Comparison of ENCODE assay signal across 8 cellular contexts in the genomic region with DNA sequence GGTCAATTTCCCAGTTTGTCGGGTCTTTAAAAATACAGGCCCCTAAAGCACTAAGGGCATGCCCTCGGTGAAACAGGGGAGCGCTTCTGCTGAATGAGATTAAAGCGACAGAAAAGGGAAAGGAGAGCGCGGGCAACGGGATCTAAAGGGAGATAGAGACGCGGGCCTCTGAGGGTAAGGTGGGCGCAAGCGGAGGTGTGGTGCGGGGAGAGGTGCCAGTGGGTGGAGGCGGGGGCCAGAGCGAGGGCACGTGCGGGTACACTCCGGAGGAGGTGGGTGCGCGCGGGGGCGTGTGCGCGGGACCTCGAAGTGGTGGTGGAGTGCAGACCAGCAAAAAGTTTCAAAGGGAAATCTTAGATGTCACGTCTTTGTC. TPM values are rescaled to one million over a fixed set of nuclear protein-coding genes. Genes with fewer than 3 reads are reported as not detected.
A peak's percentile ranks its signal among the peaks of the same experiment; 100 is the strongest.
DNase-seq lines count a peak whose midpoint lies in the region; ATAC-seq, FAIRE-seq and TF ChIP-seq lines count a peak whose summit lies in the region.

No MANE protein-coding gene starts in this region.

- intact Hi-C loops in K562 (cut with micrococcal nuclease), result loop anchor here (5.0 kb wide), 1 partner anchor 566 kb away; no protein-coding TSS in a partner anchor

- H2AFZ ChIP-seq in K562 (ENCODE audit: low read depth, low read length) (peak overlapping the region; percentile 100), keratinocyte (ENCODE audit: control insufficient read depth, low read length) (peak overlapping the region; percentile 99)

- no peak for TF ChIP-seq POLR2A in K562 (conservative IDR thresholded peaks at IDR 0.05)

- H3K9me1 ChIP-seq in K562 (ENCODE audit: control insufficient read depth, insufficient read depth, low read length), result no peaks in the 10 kb centered on the region
- H3K9me1 ChIP-seq in keratinocyte (ENCODE audit: control insufficient read depth, extremely low read depth, insufficient read depth, low read length), result peaks cover 3% of the 10 kb centered on the region

- in situ Hi-C loops in K562 (cut with MboI), result no loop called here

- 87% methylated on average over 19 of the region's 25 CpGs for WGBS in K562 (ENCODE audit: insufficient coverage, low coverage, missing lambda C conversion rate)

- no peaks in the 10 kb centered on the region for H3K9me3 ChIP-seq in SK-N-MC (ENCODE audit: low read depth, low read length)
- H3K9me3 ChIP-seq in K562 (replicated peaks; ENCODE audit: control insufficient read depth, insufficient read depth, low read depth, low read length), result no peaks in the 10 kb centered on the region
- no peaks in the 10 kb centered on the region for H3K9me3 ChIP-seq in keratinocyte (ENCODE audit: control insufficient read depth, low read depth, low read length)

- no peak overlapping the region for H3K27ac ChIP-seq in SK-N-MC
- H3K27ac ChIP-seq in K562 (ENCODE audit: extremely low read depth, low read depth, low read length), result peak overlapping the region; percentile 93; the same call in 1 of the 3 replicates
- peak overlapping the region; percentile 96 for H3K27ac ChIP-seq in keratinocyte (ENCODE audit: control insufficient read depth, insufficient read depth, low read length)

- no peak for DNase-seq in SK-N-MC (ENCODE audit: low read depth, low spot score)
- no peak for DNase-seq in K562 (ENCODE audit: extremely low read depth in 1 of 4, low spot score in 3 of 4)
- DNase-seq in keratinocyte (ENCODE audit: low read depth, low spot score), result no peak
- DNase-seq in stimulated activated CD4-positive, alpha-beta T cell treated with anti-CD3 and anti-CD28 coated beads, TNF-alpha, amount 100 ng/mL, for 4 hours (ENCODE audit: low read depth in 3 of 3), result peak in 2 of 3 experiments; percentile 33 to 38
- DNase-seq in HTR-8/SVneo (ENCODE audit: insufficient read length, low spot score), result no peak
- DNase-seq in NCI-H2081 treated with DMSO at 0.1 percent for 48 hours (lab: John Stamatoyannopoulos, UW), result no peak

- H3K4me2 ChIP-seq in K562 (ENCODE audit: insufficient read depth, low read length) (peak overlapping the region; percentile 94), keratinocyte (ENCODE audit: control insufficient read depth, extremely low read depth, insufficient read depth, low read depth, low read length) (peak overlapping the region; percentile 77)

- CTCF ChIA-PET in K562 (lab: Yijun Ruan, JAX; ENCODE audit: low intra/inter-chr PET ratio), result no interaction called here

- TF ChIP-seq CTCF in K562 (IDR thresholded peaks at IDR 0.05 in 2 of 3, conservative IDR thresholded peaks at IDR 0.05 in 1 of 3; ENCODE audit: insufficient read depth in 2 of 3, low read depth in 1 of 3, low read length in 3 of 3), result no peak
- TF ChIP-seq CTCF in keratinocyte (optimal IDR thresholded peaks at IDR 0.05 in 1 of 3, IDR thresholded peaks at IDR 0.05 in 1 of 3, conservative IDR thresholded peaks at IDR 0.05 in 1 of 3; ENCODE audit: extremely low read depth in 1 of 3, insufficient read depth in 2 of 3, low read length in 3 of 3), result no peak

- H3K27me3 ChIP-seq in K562 (ENCODE audit: control insufficient read depth in 2 of 2, insufficient read depth in 2 of 2, low read length in 2 of 2), result no peaks in the 10 kb centered on the region
- H3K27me3 ChIP-seq in keratinocyte (ENCODE audit: control insufficient read depth, extremely low read depth, insufficient read depth, low read length), result no peaks in the 10 kb centered on the region

- dilution Hi-C loops in keratinocyte (cut with MboI; ENCODE audit: extremely low pct_ligation_motif_present, low sequenced_read_pairs), result no loop called here

- no TSS peak for BruUV-seq in K562 (replicated peaks; lab: Mats Ljungman, UMichigan)

- peaks cover 5% of the 10 kb centered on the region; the same call in 1 of the 2 replicates for H3K36me3 ChIP-seq in SK-N-MC (ENCODE audit: insufficient read depth, low read length)
- no peaks in the 10 kb centered on the region for H3K36me3 ChIP-seq in K562 (ENCODE audit: control insufficient read depth, insufficient read depth, low read length)
- no peaks in the 10 kb centered on the region for H3K36me3 ChIP-seq in keratinocyte (ENCODE audit: control insufficient read depth in 2 of 2, extremely low read depth in 1 of 2, insufficient read depth in 2 of 2, low read length in 2 of 2)

- TF ChIP-seq EP300 in K562 (IDR thresholded peaks at IDR 0.05; ENCODE audit: low read length), result no peak

- peak overlapping the region; percentile 82 for H3K4me3 ChIP-seq in SK-N-MC
- peak overlapping the region; percentile 94 for H3K4me3 ChIP-seq in K562
- H3K4me3 ChIP-seq in keratinocyte (ENCODE audit: control insufficient read depth in 2 of 3, extremely low read depth in 1 of 3, insufficient read depth in 2 of 3, low read depth in 1 of 3, low read length in 3 of 3), result peak overlapping the region; percentile 95 to 99 (median 99)

- no peak for TF ChIP-seq RAD21 in K562 (CRISPR knock-in tag; conservative IDR thresholded peaks at IDR 0.05 in 1 of 2, IDR thresholded peaks at IDR 0.05 in 1 of 2)

- H3K4me1 ChIP-seq in K562 (replicated peaks in 1 of 2; ENCODE audit: control insufficient read depth in 2 of 2, insufficient read depth in 2 of 2, low read length in 2 of 2) (peaks cover 5 to 7% of the 10 kb centered on the region in 2 experiments; a peak in 4 of 5 replicates), keratinocyte (ENCODE audit: control insufficient read depth, extremely low read depth, insufficient read depth, low read length) (peaks cover 16% of the 10 kb centered on the region)

- peaks cover 41% of the 10 kb centered on the region for H3K79me2 ChIP-seq in K562 (ENCODE audit: control insufficient read depth, insufficient read depth, low read length)
- peaks cover 37% of the 10 kb centered on the region for H3K79me2 ChIP-seq in keratinocyte (ENCODE audit: control insufficient read depth, insufficient read depth, low read length)

- H4K20me1 ChIP-seq in K562 (replicated peaks; ENCODE audit: control insufficient read depth, insufficient read depth, low read length), result no peaks in the 10 kb centered on the region
- H4K20me1 ChIP-seq in keratinocyte (ENCODE audit: control insufficient read depth, extremely low read depth, insufficient read depth, low read length), result no peaks in the 10 kb centered on the region

- FAIRE-seq in K562 (lab: Jason Lieb, UNC) (no peak), keratinocyte (lab: Jason Lieb, UNC) (no peak), HTR-8/SVneo (lab: Jason Lieb, UNC) (no peak)

- POLR2A ChIA-PET in K562 (lab: Yijun Ruan, JAX), result interaction anchor here (1.6 to 1.8 kb wide), 3 partner anchors 14 to 328 kb away, joined by 6 to 10 read pairs (median 6); partner anchors contain the start of gene PPA2

- peak; percentile 16 for ATAC-seq in GM18868 (IDR thresholded peaks at IDR 0.05; ENCODE audit: unreplicated experiment)
- ATAC-seq in HG02870 (IDR thresholded peaks at IDR 0.05; ENCODE audit: unreplicated experiment), result peak; percentile 19
- ATAC-seq in K562, result no peak

- no peak overlapping the region for H3K9ac ChIP-seq in SK-N-MC (ENCODE audit: insufficient read length)
- peak overlapping the region; percentile 84 to 95; a peak in 3 of 4 replicates for H3K9ac ChIP-seq in K562 (ENCODE audit: insufficient read depth in 1 of 2, low read depth in 2 of 2, low read length in 2 of 2)
- peak overlapping the region; percentile 99 for H3K9ac ChIP-seq in keratinocyte (ENCODE audit: control insufficient read depth, extremely low read depth, insufficient read depth, low read length)

TF ChIP-seq in K562, 482 proteins besides CTCF, POLR2A, EP300 and RAD21 (continues in another document):
- TF ChIP-seq ZNF830 (CRISPR knock-in tag; IDR thresholded peaks at IDR 0.05) (no peak), ZNF239 (CRISPR knock-in tag; IDR thresholded peaks at IDR 0.05) (no peak), SMAD1 (IDR thresholded peaks at IDR 0.05; ENCODE audit: low read depth, low read length, partially characterized antibody) (no peak), CBX3 (IDR thresholded peaks at IDR 0.05; ENCODE audit: borderline replicate concordance in 1 of 2, low read length in 2 of 2) (no peak), HMGN3 (IDR thresholded peaks at IDR 0.05; ENCODE audit: borderline replicate concordance, extremely low read depth, insufficient read length, low read depth, low read length) (peak; percentile 12), EGR1 (conservative IDR thresholded peaks at IDR 0.05) (peak; percentile 60; the same call in 1 of the 2 replicates)

RNA-seq across cellular contexts. Expression of gene TET2, which starts 0.8 kb away (rescaled TPM):
- total RNA-seq in K562 (2011; cell fraction: chromatin; rRNA removed; ENCODE audit: low replicate concordance), result 20.8 and 52.0 TPM in 2 replicates
- 9.3 and 14.7 TPM in 2 replicates for total RNA-seq in K562 (2011; cell fraction: nucleolus; rRNA removed)
- total RNA-seq in K562 (2011; cell fraction: nucleoplasm; rRNA removed), result 32.9 and 56.1 TPM in 2 replicates
- total RNA-seq in K562 (2014; rRNA removed) (4.9 and 6.2 TPM in 2 replicates), K562 (2014; rRNA removed; fragmentation: Illumina TruSeq; extraction: Trizol) (9.2 and 10.8 TPM in 2 replicates), K562 (2015; rRNA removed; fragmentation: Illumina TruSeq; extraction: Trizol) (10.9 and 11.1 TPM in 2 replicates), K562 (2021) (7.0 and 8.6 TPM in 2 replicates)
- polyA plus RNA-seq in K562 (2011; rRNA removed) (7.1 and 7.9 TPM in 2 replicates), K562 (2014; fragmentation: Illumina TruSeq; extraction: Trizol) (4.2 and 4.7 TPM in 2 replicates), K562 (2014; fragmentation: Nextera tagmentation; extraction: Ambion mirVana) (1 to 10 TPM in 1 of 2 experiments, under 1 TPM in 1; 0.80 to 1.4 TPM), K562 (2014; rRNA removed) (3.0 and 3.4 TPM in 2 replicates), keratinocyte (6.6 to 9.6 TPM (median 7.8 TPM) in 3 replicates)
- 2.5 and 3.7 TPM in 2 replicates for polyA plus RNA-seq in K562 (2011; cell fraction: cytosol; rRNA removed)
- 10.7 and 12.4 TPM in 2 replicates for polyA plus RNA-seq in K562 (2011; cell fraction: nucleus; rRNA removed)
- polyA plus RNA-seq in K562 (2012), result 3.3 TPM in 2 replicates
- 50.4 and 62.0 TPM in 2 replicates for polyA minus RNA-seq in K562 (2011; rRNA and poly(A)+ RNA removed)
- polyA minus RNA-seq in K562 (2011; cell fraction: cytosol; rRNA and poly(A)+ RNA removed), result 9.3 and 11.5 TPM in 2 replicates
- 42.0 and 68.1 TPM in 2 replicates for polyA minus RNA-seq in K562 (2011; cell fraction: nucleus; rRNA and poly(A)+ RNA removed)
- polyA plus RNA-seq in keratinocyte (2011; ENCODE audit: low read depth), result 4.6 TPM
- polyA plus RNA-seq in keratinocyte (2011; cell fraction: cytosol; rRNA removed), result 3.1 and 5.9 TPM in 2 replicates
- polyA plus RNA-seq in keratinocyte (2011; cell fraction: nucleus; rRNA removed), result 12.5 and 16.4 TPM in 2 replicates
- 4.7 and 7.1 TPM in 2 replicates for polyA plus RNA-seq in keratinocyte (2012; ENCODE audit: low replicate concordance)
- 16.3 to 45.5 TPM (median 24.2 TPM) in 3 replicates for polyA minus RNA-seq in keratinocyte
- 7.3 TPM for polyA minus RNA-seq in keratinocyte (2011; cell fraction: cytosol; rRNA and poly(A)+ RNA removed)
- 31.7 and 60.4 TPM in 2 replicates for polyA minus RNA-seq in keratinocyte (2011; cell fraction: nucleus; rRNA and poly(A)+ RNA removed)

Comparison
In these comparisons a context has a peak if more than half of its experiments do, and no peak if none do; other contexts are left out.
1. DNase-seq: peak in stimulated activated CD4-positive, alpha-beta T cell treated with anti-CD3 and anti-CD28 coated beads, TNF-alpha, amount 100 ng/mL, for 4 hours (2 of 3); none in SK-N-MC (single experiment), K562 (0 of 4), keratinocyte (single experiment), HTR-8/SVneo (single experiment) and NCI-H2081 treated with DMSO at 0.1 percent for 48 hours (single experiment).
2. Peak in every context shown above with its lines, with median percentiles within 50 percentile points of each other: H3K4me3 ChIP-seq.